20 cellular contexts compared by ENCODE assay signal in genomic region chr4:73871911-73872310, GRCh38. TPM values are rescaled to one million over a fixed set of nuclear protein-coding genes. Genes with fewer than 3 reads are reported as not detected.
"Had no signal": no experiment of that assay in that cellular context is flagged by ENCODE, and none has a peak within 500 bp of the region (broad histone marks: within the 10 kb centered on the region; RNA-seq: fewer than 3 reads in every experiment).

No MANE protein-coding gene starts in this region.

- H3K27me3 ChIP-seq: ovary had no signal

- H3K36me3 ChIP-seq: ovary, SJSA1, tibial nerve had no signal

- H3K27ac ChIP-seq: coronary artery, ovary, SJSA1, tibial nerve had no signal

- ATAC-seq: activated CD8-positive, alpha-beta memory T cell treated with anti-CD3 and anti-CD28 coated beads, Interleukin-2, amount 10 ng/mL, durations not matched to agents 7 days and 5 days; left colon; stimulated activated naive B cell treated with anti-CD40 and anti-IgM and Interleukin-4, amounts not matched to agents 10 μg/mL and 1 μg/mL and 100 μg/mL, for 72 hours had no signal

- DNase-seq: activated CD4-positive, alpha-beta T cell treated with anti-CD3 and anti-CD28 coated beads, Interleukin-2, amount 50 U/mL, for 4 hours; activated CD4-positive, CD25-positive, alpha-beta regulatory T cell treated with anti-CD3 and anti-CD28 coated beads, Interleukin-2, amount 50 U/mL, for 72 hours; activated CD8-positive, alpha-beta memory T cell treated with anti-CD3 and anti-CD28 coated beads, Interleukin-2, amount 10 ng/mL, durations not matched to agents 7 days and 5 days; activated effector memory CD4-positive, alpha-beta T cell treated with anti-CD3 and anti-CD28 coated beads, Interleukin-2, amount 50 U/mL, for 16 hours; activated T-cell treated with anti-CD3 and anti-CD28 coated beads, Interleukin-2, amount 50 U/mL, for 24 hours; effector CD8-positive, alpha-beta T cell; left colon; nephron progenitor cell; ovary; retina; stimulated activated naive B cell treated with anti-CD40 and anti-IgM and Interleukin-4, amounts not matched to agents 10 μg/mL and 1 μg/mL and 100 μg/mL, for 72 hours had no signal

- H3K4me3 ChIP-seq: coronary artery, ovary, SJSA1, skin epidermis, tibial nerve had no signal

- H3K9me3 ChIP-seq: ovary, SJSA1, tibial nerve had no signal

RNA-seq across cellular contexts. Expression of gene CXCL1, which starts 2.7 kb away (rescaled TPM):
- total RNA-seq: activated CD8-positive, alpha-beta memory T cell treated with anti-CD3 and anti-CD28 coated beads, Interleukin-2, amount 10 ng/mL, durations not matched to agents 7 days and 5 days had no signal

RNA-seq across cellular contexts. Expression of gene PF4V1, which starts 18.8 kb away (rescaled TPM):
- total RNA-seq: activated CD8-positive, alpha-beta memory T cell treated with anti-CD3 and anti-CD28 coated beads, Interleukin-2, amount 10 ng/mL, durations not matched to agents 7 days and 5 days; cardiac septum; epithelial cell of proximal tubule; glomerular endothelial cell; left colon; mesenteric fat pad; ovary; SJSA1; subcutaneous adipose tissue; tibial nerve had no signal
- polyA plus RNA-seq: ovary had no signal

RNA-seq across cellular contexts. Expression of gene CXCL6, which starts 35.4 kb away (rescaled TPM):
- total RNA-seq: activated CD8-positive, alpha-beta memory T cell treated with anti-CD3 and anti-CD28 coated beads, Interleukin-2, amount 10 ng/mL, durations not matched to agents 7 days and 5 days; SJSA1 had no signal
